ENCODE assay signal across 9 cellular contexts in the genomic region with DNA sequence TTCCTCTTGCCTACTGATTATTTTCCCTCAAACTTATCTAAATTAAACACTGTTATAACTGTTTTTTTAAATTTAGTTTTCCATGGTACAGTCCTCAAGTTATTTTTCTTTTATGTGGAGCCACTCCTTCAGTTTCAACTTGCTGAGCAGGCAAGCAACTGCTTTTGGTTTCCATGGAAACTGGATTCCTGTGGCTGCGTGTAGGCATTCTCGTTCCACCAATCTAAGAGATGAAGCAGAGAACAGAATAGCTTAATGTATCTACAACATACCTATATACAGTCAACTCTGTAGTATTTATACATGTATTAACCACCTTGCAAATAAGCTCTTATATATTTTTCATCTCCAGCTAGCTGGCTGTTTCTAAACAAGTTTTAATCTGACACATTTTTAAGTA. TPM values are rescaled to one million over a fixed set of nuclear protein-coding genes. Genes with fewer than 3 reads are reported as not detected.
DNase-seq lines count a peak whose midpoint lies in the region; ATAC-seq and TF ChIP-seq lines count a peak whose summit lies in the region.
"Had no signal": no experiment of that assay in that cellular context is flagged by ENCODE, and none has a peak within 500 bp of the region (broad histone marks: within the 10 kb centered on the region; RNA-seq: fewer than 3 reads in every experiment).

No MANE protein-coding gene starts in this region.

- intact Hi-C loops in A673 (cut with micrococcal nuclease; ENCODE audit: unreplicated experiment): no loop called here
- intact Hi-C loops in activated T-helper 1 cell treated with anti-CD3 and anti-CD28 coated beads, Interleukin-12 subunit alpha, Interleukin-12 subunit beta, Interleukin-2, Interleukin-4 antibody, amounts not matched to agents 30 ng/mL and 10 ng/mL and 1 ng/mL, durations not matched to agents 14 hours and 24 hours and 36 hours (cut with micrococcal nuclease): loop anchor here (1.0 kb wide), 2 partner anchors 34 to 124 kb away; no protein-coding TSS in a partner anchor

- H3K27ac ChIP-seq in A673 (ENCODE audit: low read depth, low read length, poor library complexity, severe bottlenecking): no peak overlapping the region

- CTCF ChIA-PET in A673 (lab: Charles Lee): no interaction called here

- in situ Hi-C loops in HAP-1 (cut with MboI; ENCODE audit: low sequenced_read_pairs): no loop called here

- no peaks in the 10 kb centered on the region for H3K27me3 Mint-ChIP-seq in activated T-helper 1 cell treated with anti-CD3 and anti-CD28 coated beads, Interleukin-12 subunit alpha, Interleukin-12 subunit beta, Interleukin-2, Interleukin-4 antibody, amounts not matched to agents 30 ng/mL and 10 ng/mL and 1 ng/mL, durations not matched to agents 14 hours and 24 hours and 36 hours (ENCODE audit: insufficient read depth)
- H3K27me3 Mint-ChIP-seq: naive B cell had no signal

- H3K4me1 Mint-ChIP-seq in activated T-helper 1 cell treated with anti-CD3 and anti-CD28 coated beads, Interleukin-12 subunit alpha, Interleukin-12 subunit beta, Interleukin-2, Interleukin-4 antibody, amounts not matched to agents 30 ng/mL and 10 ng/mL and 1 ng/mL, durations not matched to agents 14 hours and 24 hours and 36 hours (ENCODE audit: low read depth): peaks cover 12% of the 10 kb centered on the region

- ATAC-seq in GM21390 (IDR thresholded peaks at IDR 0.05; ENCODE audit: unreplicated experiment) (no peak), GM18511 (IDR thresholded peaks at IDR 0.05; ENCODE audit: unreplicated experiment) (no peak), left lobe of liver (no peak)

- BruUV-seq in A673 (replicated peaks; lab: Mats Ljungman, UMichigan): no TSS peak

- peaks cover 29% of the 10 kb centered on the region for H3K36me3 Mint-ChIP-seq in activated T-helper 1 cell treated with anti-CD3 and anti-CD28 coated beads, Interleukin-12 subunit alpha, Interleukin-12 subunit beta, Interleukin-2, Interleukin-4 antibody, amounts not matched to agents 30 ng/mL and 10 ng/mL and 1 ng/mL, durations not matched to agents 14 hours and 24 hours and 36 hours (ENCODE audit: low read depth)

- H3K36me3 ChIP-seq in A673 (ENCODE audit: insufficient read depth, low read length, poor library complexity, severe bottlenecking) (no peaks in the 10 kb centered on the region), HAP-1 (replicated peaks) (peaks cover 10% of the 10 kb centered on the region; the same call in 1 of the 2 replicates), kidney epithelial cell (ENCODE audit: control insufficient read depth, insufficient read depth, low read length) (no peaks in the 10 kb centered on the region)

- H3K9me3 Mint-ChIP-seq in activated T-helper 1 cell treated with anti-CD3 and anti-CD28 coated beads, Interleukin-12 subunit alpha, Interleukin-12 subunit beta, Interleukin-2, Interleukin-4 antibody, amounts not matched to agents 30 ng/mL and 10 ng/mL and 1 ng/mL, durations not matched to agents 14 hours and 24 hours and 36 hours: no peaks in the 10 kb centered on the region
- H3K9me3 Mint-ChIP-seq: naive B cell had no signal

- DNase-seq in A673 (ENCODE audit: low spot score) (peak; percentile 75), HAP-1 (ENCODE audit: low spot score in 2 of 2) (peak; percentile 53 to 70), kidney epithelial cell (ENCODE audit: low read depth) (peak; percentile 90), left lobe of liver (ENCODE audit: low spot score) (no peak), NCI-H345 treated with DMSO at 0.1 percent for 48 hours (lab: John Stamatoyannopoulos, UW; ENCODE audit: unreplicated experiment) (no peak)
- DNase-seq in activated T-helper 1 cell treated with anti-CD3 and anti-CD28 coated beads, Interleukin-12 subunit alpha, Interleukin-12 subunit beta, Interleukin-2, Interleukin-4 antibody, amounts not matched to agents 30 ng/mL and 10 ng/mL and 1 ng/mL, durations not matched to agents 14 hours and 24 hours and 36 hours (ENCODE audit: low spot score): no peak
- DNase-seq: naive B cell had no signal

- POLR2A ChIA-PET in A673 (lab: Charles Lee; ENCODE audit: low non-redundant PET): no interaction called here

- H3K9me3 ChIP-seq in A673 (ENCODE audit: low read depth, low read length, poor library complexity, severe bottlenecking): no peaks in the 10 kb centered on the region
- no peaks in the 10 kb centered on the region for H3K9me3 ChIP-seq in HAP-1

- no peak for TF ChIP-seq CTCF in A673 (conservative IDR thresholded peaks at IDR 0.05; ENCODE audit: low read depth, low read length)
- TF ChIP-seq CTCF in kidney epithelial cell (IDR thresholded peaks at IDR 0.05; ENCODE audit: insufficient read depth, low read length, poor library complexity, severe bottlenecking): no peak

- H3K27ac Mint-ChIP-seq in activated T-helper 1 cell treated with anti-CD3 and anti-CD28 coated beads, Interleukin-12 subunit alpha, Interleukin-12 subunit beta, Interleukin-2, Interleukin-4 antibody, amounts not matched to agents 30 ng/mL and 10 ng/mL and 1 ng/mL, durations not matched to agents 14 hours and 24 hours and 36 hours: peak overlapping the region; percentile 11

- no peak overlapping the region for H3K4me3 Mint-ChIP-seq in activated T-helper 1 cell treated with anti-CD3 and anti-CD28 coated beads, Interleukin-12 subunit alpha, Interleukin-12 subunit beta, Interleukin-2, Interleukin-4 antibody, amounts not matched to agents 30 ng/mL and 10 ng/mL and 1 ng/mL, durations not matched to agents 14 hours and 24 hours and 36 hours
- H3K4me3 Mint-ChIP-seq: naive B cell had no signal

- H3K4me3 ChIP-seq in A673 (ENCODE audit: low read depth, low read length, poor library complexity, severe bottlenecking) (no peak overlapping the region), HAP-1 (no peak overlapping the region), kidney epithelial cell (ENCODE audit: low read depth, low read length) (no peak overlapping the region)

- no peaks in the 10 kb centered on the region for H3K4me1 ChIP-seq in A673 (ENCODE audit: insufficient read depth, low read length, poor library complexity, severe bottlenecking)
- H3K4me1 ChIP-seq in HAP-1: peaks cover 4% of the 10 kb centered on the region; the same call in 1 of the 2 replicates

- H3K27me3 ChIP-seq in A673 (replicated peaks; ENCODE audit: insufficient read depth, low read depth, low read length, poor library complexity) (no peaks in the 10 kb centered on the region), HAP-1 (ENCODE audit: low read depth) (no peaks in the 10 kb centered on the region), kidney epithelial cell (ENCODE audit: control insufficient read depth, insufficient read depth, low read length) (no peaks in the 10 kb centered on the region)

RNA-seq across cellular contexts. Expression of a gene that starts 25.8 kb away (rescaled TPM):
- 880 and 1,038 TPM in 2 replicates for total RNA-seq in A673 (2021)
- total RNA-seq in activated T-helper 1 cell treated with anti-CD3 and anti-CD28 coated beads, Interleukin-12 subunit alpha, Interleukin-12 subunit beta, Interleukin-2, Interleukin-4 antibody, amounts not matched to agents 30 ng/mL and 10 ng/mL and 1 ng/mL, durations not matched to agents 14 hours and 24 hours and 36 hours: 243 and 247 TPM in 2 replicates
- total RNA-seq in kidney epithelial cell: 2,658 and 2,688 TPM in 2 replicates
- total RNA-seq in left lobe of liver: 61.3 TPM

RNA-seq across cellular contexts. Expression of a gene that starts 55.4 kb away (rescaled TPM):
- total RNA-seq in A673 (2021): 76.5 and 82.1 TPM in 2 replicates
- 51.9 and 56.1 TPM in 2 replicates for total RNA-seq in activated T-helper 1 cell treated with anti-CD3 and anti-CD28 coated beads, Interleukin-12 subunit alpha, Interleukin-12 subunit beta, Interleukin-2, Interleukin-4 antibody, amounts not matched to agents 30 ng/mL and 10 ng/mL and 1 ng/mL, durations not matched to agents 14 hours and 24 hours and 36 hours
- total RNA-seq in kidney epithelial cell: 18.6 and 34.8 TPM in 2 replicates
- total RNA-seq in left lobe of liver: 18.1 TPM

Comparison
In these comparisons a context has a peak if more than half of its experiments do, and no peak if none do; other contexts are left out.
1. DNase-seq: peak in A673 (single experiment), HAP-1 (2 of 2) and kidney epithelial cell (single experiment); none in activated T-helper 1 cell treated with anti-CD3 and anti-CD28 coated beads, Interleukin-12 subunit alpha, Interleukin-12 subunit beta, Interleukin-2, Interleukin-4 antibody, amounts not matched to agents 30 ng/mL and 10 ng/mL and 1 ng/mL, durations not matched to agents 14 hours and 24 hours and 36 hours (single experiment), left lobe of liver (single experiment) and NCI-H345 treated with DMSO at 0.1 percent for 48 hours (single experiment).